Comparison of ENCODE assay signal across 21 cellular contexts in genomic region chr3:186070550-186070949, GRCh38.
"Had no signal": no experiment of that assay in that cellular context is flagged by ENCODE, and none has a peak within 500 bp of the region (broad histone marks: within the 10 kb centered on the region; RNA-seq: fewer than 3 reads in every experiment).

No MANE protein-coding gene starts in this region.

- H3K27me3 ChIP-seq: left lung, spleen, upper lobe of left lung had no signal

- FAIRE-seq: bronchial epithelial cell had no signal

- H3K9me3 ChIP-seq: thoracic aorta, upper lobe of left lung had no signal

- DNase-seq: activated B cell treated with CpG ODN at 0.5 μM for 24 hours; activated CD4-positive, alpha-beta T cell treated with anti-CD3 and anti-CD28 coated beads for 36 hours; activated CD4-positive, alpha-beta T cell treated with anti-CD3 and anti-CD28 coated beads, Interleukin-2, amount 50 U/mL, for 48 hours; activated effector memory CD4-positive, alpha-beta T cell treated with Interleukin-2 at 50 U/mL for 16 hours; activated naive CD4-positive, alpha-beta T cell treated with anti-CD3 and anti-CD28 coated beads for 36 hours; activated naive CD8-positive, alpha-beta T cell treated with anti-CD3 and anti-CD28 coated beads, Interleukin-2, amount 10 ng/mL, durations not matched to agents 7 days and 5 days; activated T-cell treated with anti-CD3 and anti-CD28 coated beads, Interleukin-2, amount 50 U/mL, for 72 hours; amygdala; endodermal cell; left lung; naive thymus-derived CD8-positive, alpha-beta T cell; retina; spleen; stimulated activated CD4-positive, alpha-beta T cell treated with anti-CD3 and anti-CD28 coated beads, Interleukin-4, amount 100 ng/mL, for 1 hour; stimulated activated naive CD4-positive, alpha-beta T cell; T-helper 9 cell; upper lobe of left lung had no signal

- H3K4me1 ChIP-seq: left lung had no signal

- ATAC-seq: activated CD4-positive, alpha-beta T cell treated with anti-CD3 and anti-CD28 coated beads for 36 hours; activated T-cell treated with anti-CD3 and anti-CD28 coated beads, Interleukin-2, amount 50 U/mL, for 72 hours; left lung; naive thymus-derived CD8-positive, alpha-beta T cell had no signal

- H3K4me3 ChIP-seq: coronary artery, left lung, lung, spleen, thoracic aorta, upper lobe of left lung had no signal

- H3K27ac ChIP-seq: coronary artery, left lung, thoracic aorta, upper lobe of left lung had no signal
